Comparison of ENCODE assay signal across 1 cellular context in the genomic region with DNA sequence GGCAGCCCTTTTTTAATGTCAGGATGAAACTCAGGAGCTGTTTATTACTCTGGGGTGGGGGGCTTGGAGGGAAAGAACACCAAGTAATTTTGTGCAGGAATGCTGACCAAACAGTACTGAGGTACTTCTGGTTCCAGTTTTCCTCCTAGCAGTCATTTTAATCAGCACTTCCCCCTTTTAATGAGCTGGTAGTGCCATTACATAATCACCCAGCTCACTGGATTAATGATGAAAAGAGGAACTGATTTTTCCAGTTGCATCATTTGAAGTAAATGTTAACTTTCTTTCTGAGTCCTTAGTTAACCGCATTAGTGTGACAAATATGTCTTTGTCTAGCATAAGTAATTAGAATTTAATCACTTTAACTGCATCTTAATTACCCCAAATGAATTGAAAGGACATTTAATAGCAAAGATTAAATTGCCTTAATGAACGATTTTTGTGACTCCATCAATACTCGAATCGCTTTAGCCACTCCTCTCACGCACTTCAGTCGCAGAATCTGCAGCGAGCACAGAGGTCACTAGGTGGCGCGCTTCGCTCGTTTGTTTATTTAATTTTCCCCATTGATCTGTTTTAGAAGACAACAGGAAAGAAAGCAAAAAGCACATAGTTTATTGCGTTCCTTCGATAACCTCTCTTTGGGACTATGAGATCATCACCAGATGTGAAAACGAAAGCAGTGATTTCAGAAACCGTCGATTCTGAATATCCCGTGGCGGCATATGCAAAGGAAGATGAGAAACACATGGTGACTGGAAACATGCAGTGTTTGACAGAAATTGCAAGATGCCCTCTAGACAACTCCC.
TF ChIP-seq lines count a peak whose summit lies in the region.

No MANE protein-coding gene starts in this region.

TF ChIP-seq in HCT116, 20 proteins besides CTCF, POLR2A, EP300 and RAD21 (continued from another document):
- no peak for TF ChIP-seq MAX (IDR thresholded peaks at IDR 0.05)
- no peak for TF ChIP-seq FOSL1 (IDR thresholded peaks at IDR 0.05; ENCODE audit: low read depth)
- no peak for TF ChIP-seq ZNF274 (IDR thresholded peaks at IDR 0.05; ENCODE audit: low read depth, low read length)
- no peak for TF ChIP-seq SRF (IDR thresholded peaks at IDR 0.05; ENCODE audit: low read depth)
- TF ChIP-seq EZH2 (IDR thresholded peaks at IDR 0.05), result no peak
- TF ChIP-seq JUND (IDR thresholded peaks at IDR 0.05), result no peak
- no peak for TF ChIP-seq EGR1 (IDR thresholded peaks at IDR 0.05; ENCODE audit: low read depth)
